Comparison of ENCODE assay signal across 8 cellular contexts in genomic region chr12:121797937-121798801, GRCh38. TPM values are rescaled to one million over a fixed set of nuclear protein-coding genes. Genes with fewer than 3 reads are reported as not detected.
DNase-seq lines count a peak whose midpoint lies in the region; ATAC-seq and TF ChIP-seq lines count a peak whose summit lies in the region.

No MANE protein-coding gene starts in this region.

- no peak for DNase-seq in activated T-cell treated with anti-CD3 and anti-CD28 coated beads, Interleukin-2, amount 50 U/mL, for 24 hours
- DNase-seq in activated T-cell treated with anti-CD3 and anti-CD28 coated beads, Interleukin-2, amount 50 U/mL, for 1 hour, result no peak
- DNase-seq in PC-3, result peak; percentile 62
- DNase-seq in dorsolateral prefrontal cortex, result peak in 7 of 10 donors; percentile 58 to 71 (median 67)
- peak; percentile 41 for DNase-seq in mesenchymal stem cell
- DNase-seq in thyroid gland, result peak; percentile 81 to 83
- no peak for DNase-seq in activated CD8-positive, alpha-beta memory T cell treated with anti-CD3 and anti-CD28 coated beads, Interleukin-2, amount 50 U/mL, for 4 hours

- intact Hi-C loops in PC-3 (cut with micrococcal nuclease), result loop anchor here (1.0 to 10.0 kb wide), 2 partner anchors 90 to 227 kb away; partner anchors contain the start of genes BCL7A and PSMD9
- intact Hi-C loops in dorsolateral prefrontal cortex (cut with DNase I), result loop anchor here (2.0 to 5.0 kb wide), 2 partner anchors 91 to 224 kb away; partner anchors contain the start of genes BCL7A (in 1 of the 2) and PSMD9 (in 1 of the 2)
- intact Hi-C loops in thyroid gland (cut with DNase I), result no loop called here

- H2BK120ac ChIP-seq in mesenchymal stem cell (ENCODE audit: low read depth, low read length), result no peak overlapping the region

- peak overlapping the region; percentile 99 for H3K27ac ChIP-seq in PC-3 (ENCODE audit: low read length)
- peak overlapping the region; percentile 40 to 100 (median 100) for H3K27ac ChIP-seq in dorsolateral prefrontal cortex
- H3K27ac ChIP-seq in mesenchymal stem cell (ENCODE audit: low read length, poor library complexity, severe bottlenecking), result peak overlapping the region; percentile 26
- peak overlapping the region; percentile 100 for H3K27ac ChIP-seq in thyroid gland

- no peak overlapping the region for H3K23ac ChIP-seq in mesenchymal stem cell (ENCODE audit: low read length in 2 of 2)

- H3K27me3 Mint-ChIP-seq in activated T-cell treated with anti-CD3 and anti-CD28 coated beads, Interleukin-2, amount 50 U/mL, for 24 hours, result no peaks in the 10 kb centered on the region

- no peak for TF ChIP-seq POLR2A in thyroid gland (IDR thresholded peaks at IDR 0.05)

- no peak overlapping the region for H2BK5ac ChIP-seq in mesenchymal stem cell (ENCODE audit: low read depth, low read length, poor library complexity, severe bottlenecking)

- H3K9ac ChIP-seq in PC-3 (ENCODE audit: low read length), result peak overlapping the region; percentile 58
- peak overlapping the region; percentile 99 for H3K9ac ChIP-seq in mesenchymal stem cell (ENCODE audit: low read length)

- peak overlapping the region; percentile 93 for H3K4me2 ChIP-seq in PC-3 (ENCODE audit: low read length)
- H3K4me2 ChIP-seq in mesenchymal stem cell (ENCODE audit: low read length, poor library complexity, severe bottlenecking), result no peak overlapping the region

- H3K9me2 ChIP-seq in PC-3 (replicated peaks; ENCODE audit: low read length), result no peaks in the 10 kb centered on the region

- no TSS peak for BruUV-seq in PC-3 (replicated peaks; lab: Mats Ljungman, UMichigan)

- no peak overlapping the region for H2AFZ ChIP-seq in PC-3 (ENCODE audit: low read length)
- H2AFZ ChIP-seq in mesenchymal stem cell (ENCODE audit: low read depth, low read length), result no peak overlapping the region

- H2AK5ac ChIP-seq in mesenchymal stem cell (ENCODE audit: low read length, severe bottlenecking), result no peak overlapping the region

- H4K8ac ChIP-seq in mesenchymal stem cell (ENCODE audit: low read length), result no peak overlapping the region

- H3K9me3 Mint-ChIP-seq in activated T-cell treated with anti-CD3 and anti-CD28 coated beads, Interleukin-2, amount 50 U/mL, for 24 hours, result no peaks in the 10 kb centered on the region

- WGBS in mesenchymal stem cell, result 48% methylated on average over 19 of the region's 19 CpGs
- 39 to 40% methylated on average over 7 to 11 of the region's 19 CpGs for WGBS in thyroid gland, 2 donors

- H4K91ac ChIP-seq in mesenchymal stem cell (ENCODE audit: low read length), result peak overlapping the region; percentile 75

- H2BK15ac ChIP-seq in mesenchymal stem cell (ENCODE audit: low read depth, poor library complexity, severe bottlenecking), result no peak overlapping the region

- H3K79me2 ChIP-seq in PC-3 (ENCODE audit: low read length), result peaks cover 67% of the 10 kb centered on the region

- H3K79me1 ChIP-seq in mesenchymal stem cell (replicated peaks; ENCODE audit: low read length, poor library complexity, severe bottlenecking), result peaks cover 10% of the 10 kb centered on the region

- POLR2A ChIA-PET in PC-3 (lab: Charles Lee; ENCODE audit: unreplicated experiment), result no interaction called here

- peak overlapping the region in 1 of 2 experiments; percentile 66 for H2BK12ac ChIP-seq in mesenchymal stem cell (ENCODE audit: low read length in 2 of 2)

- no peak for ATAC-seq in PC-3
- ATAC-seq in HG03432 (IDR thresholded peaks at IDR 0.05; ENCODE audit: unreplicated experiment), result no peak

- no peaks in the 10 kb centered on the region for H3K36me3 ChIP-seq in PC-3 (ENCODE audit: low read depth, low read length)
- peaks cover 17 to 32% of the 10 kb centered on the region in 2 experiments for H3K36me3 ChIP-seq in mesenchymal stem cell (ENCODE audit: control insufficient read depth in 1 of 2, insufficient read depth in 2 of 2, low read depth in 1 of 2, low read length in 2 of 2)
- H3K36me3 ChIP-seq in thyroid gland, result no peaks in the 10 kb centered on the region

- TF ChIP-seq CTCF in PC-3 (conservative IDR thresholded peaks at IDR 0.05; ENCODE audit: low read depth, low read length) (no peak), dorsolateral prefrontal cortex (IDR thresholded peaks at IDR 0.05 in 54 of 56, conservative IDR thresholded peaks at IDR 0.05 in 2 of 56; ENCODE audit: low read depth in 1 of 56, partially characterized antibody in 56 of 56) (peak in 1 of 56 donors; percentile 12), thyroid gland (IDR thresholded peaks at IDR 0.05) (no peak)

- H4K20me1 ChIP-seq in PC-3 (ENCODE audit: low read length), result no peaks in the 10 kb centered on the region

- peak overlapping the region; percentile 13 to 78 for H3K4ac ChIP-seq in mesenchymal stem cell (ENCODE audit: low read depth in 1 of 2, low read length in 2 of 2)

- H3K4me3 Mint-ChIP-seq in activated T-cell treated with anti-CD3 and anti-CD28 coated beads, Interleukin-2, amount 50 U/mL, for 24 hours, result peak overlapping the region; percentile 85

- no peaks in the 10 kb centered on the region for H3F3A ChIP-seq in PC-3 (ENCODE audit: low read length, unreplicated experiment)

- peaks cover 61% of the 10 kb centered on the region for H3K36me3 Mint-ChIP-seq in activated T-cell treated with anti-CD3 and anti-CD28 coated beads, Interleukin-2, amount 50 U/mL, for 24 hours (ENCODE audit: low read depth)

- H3K27me3 ChIP-seq in PC-3 (ENCODE audit: low read length) (no peaks in the 10 kb centered on the region), dorsolateral prefrontal cortex (no peaks in the 10 kb centered on the region), mesenchymal stem cell (ENCODE audit: control insufficient read depth in 1 of 2, insufficient read depth in 1 of 2, low read length in 2 of 2) (no peaks in the 10 kb centered on the region), thyroid gland (no peaks in the 10 kb centered on the region)

- CTCF ChIA-PET in PC-3 (lab: Charles Lee), result interaction anchor here (1.0 kb wide), 1 partner anchor 14 kb away, joined by 6 read pairs; no protein-coding TSS in a partner anchor

- H3K9me3 ChIP-seq in PC-3 (ENCODE audit: low read length) (no peaks in the 10 kb centered on the region), mesenchymal stem cell (ENCODE audit: control insufficient read depth, low read length) (no peaks in the 10 kb centered on the region), thyroid gland (no peaks in the 10 kb centered on the region)

- H3K14ac ChIP-seq in mesenchymal stem cell (ENCODE audit: low read length in 2 of 2), result peak overlapping the region in 1 of 2 experiments; percentile 23

- H3K27ac Mint-ChIP-seq in activated T-cell treated with anti-CD3 and anti-CD28 coated beads, Interleukin-2, amount 50 U/mL, for 24 hours, result peak overlapping the region; percentile 93

- H3K4me3 ChIP-seq in PC-3 (ENCODE audit: low read length) (peak overlapping the region; percentile 67), dorsolateral prefrontal cortex (peak overlapping the region in 55 of 59 donors; percentile 10 to 82 (median 73)), mesenchymal stem cell (ENCODE audit: insufficient read depth in 1 of 2, low read depth in 1 of 2, low read length in 2 of 2) (peak overlapping the region in 1 of 2 experiments; percentile 76), thyroid gland (replicated peaks in 1 of 3) (peak overlapping the region in 1 of 3 donors; percentile 89)

- H3K4me1 ChIP-seq in PC-3 (ENCODE audit: insufficient read depth, low read length), result peaks cover 68% of the 10 kb centered on the region
- peaks cover 53% of the 10 kb centered on the region for H3K4me1 ChIP-seq in mesenchymal stem cell (ENCODE audit: control insufficient read depth, insufficient read depth, low read depth, low read length)
- H3K4me1 ChIP-seq in thyroid gland, result peaks cover 59 to 67% of the 10 kb centered on the region in 2 donors

- peaks cover 52% of the 10 kb centered on the region for H3K4me1 Mint-ChIP-seq in activated T-cell treated with anti-CD3 and anti-CD28 coated beads, Interleukin-2, amount 50 U/mL, for 24 hours (ENCODE audit: low read depth)

- H3K18ac ChIP-seq in mesenchymal stem cell (ENCODE audit: low read depth in 1 of 2, low read length in 2 of 2), result peak overlapping the region in 1 of 2 experiments; percentile 76

RNA-seq across cellular contexts. Expression of gene RHOF, which starts 4.7 kb away (rescaled TPM):
- total RNA-seq in PC-3 (2014; rRNA removed), result 232 TPM in 2 replicates
- total RNA-seq in dorsolateral prefrontal cortex, result 10 to 100 TPM; 18.1 to 42.5 (median 27.4) TPM
- 15.0 TPM for polyA plus RNA-seq in mesenchymal stem cell (2013, experiment 1 of 2)
- polyA plus RNA-seq in mesenchymal stem cell (2013, experiment 2 of 2), result 14.2 TPM
- total RNA-seq in thyroid gland, result 100 to 1,000 TPM in 1 of 4 donors, 10 to 100 TPM in 3; 22.8 to 105 (median 69.9) TPM

RNA-seq across cellular contexts. Expression of gene SETD1B, which starts 5.6 kb away (rescaled TPM):
- 7.5 and 13.0 TPM in 2 replicates for total RNA-seq in PC-3 (2014; rRNA removed)
- total RNA-seq in dorsolateral prefrontal cortex, result 10 to 100 TPM; 15.5 to 29.9 (median 23.0) TPM
- 10.4 TPM for polyA plus RNA-seq in mesenchymal stem cell (2013, experiment 1 of 2)
- 9.3 TPM for polyA plus RNA-seq in mesenchymal stem cell (2013, experiment 2 of 2)
- total RNA-seq in thyroid gland, result 10 to 100 TPM in 3 of 4 donors, 1 to 10 TPM in 1; 7.3 to 16.5 (median 11.7) TPM

Comparison
In these comparisons a context has a peak if more than half of its experiments do, and no peak if none do; other contexts are left out.
1. DNase-seq: peak in PC-3 (single experiment), dorsolateral prefrontal cortex (7 of 10), mesenchymal stem cell (single experiment) and thyroid gland (2 of 2); none in activated T-cell treated with anti-CD3 and anti-CD28 coated beads, Interleukin-2, amount 50 U/mL, for 24 hours (single experiment), activated T-cell treated with anti-CD3 and anti-CD28 coated beads, Interleukin-2, amount 50 U/mL, for 1 hour (single experiment) and activated CD8-positive, alpha-beta memory T cell treated with anti-CD3 and anti-CD28 coated beads, Interleukin-2, amount 50 U/mL, for 4 hours (single experiment).
2. H3K27ac ChIP-seq: peak in every context shown above with its lines; median percentile 100 in dorsolateral prefrontal cortex; 100 in thyroid gland; 99 in PC-3; 26 in mesenchymal stem cell.